Comparison of ENCODE assay signal across 19 cellular contexts in the genomic region with DNA sequence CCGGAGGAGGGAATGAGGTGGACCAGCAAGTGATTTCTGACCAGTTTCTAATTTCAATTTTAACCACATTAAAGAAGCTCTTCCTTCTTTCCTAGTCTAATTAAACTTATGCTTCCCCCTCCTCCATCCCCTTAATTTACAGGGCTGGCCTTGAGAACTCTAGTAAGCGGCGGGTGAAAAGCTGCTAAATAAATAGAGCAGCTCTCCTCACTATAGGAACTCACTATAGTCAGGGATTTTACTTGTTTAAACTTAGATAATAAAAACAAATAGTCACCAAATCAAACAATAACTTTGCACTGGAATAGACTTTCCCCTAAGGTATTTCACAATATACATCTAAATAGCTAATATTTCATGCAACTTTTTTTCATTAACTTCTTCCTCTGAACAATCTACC.
DNase-seq lines count a peak whose midpoint lies in the region; ATAC-seq and TF ChIP-seq lines count a peak whose summit lies in the region.
"Had no signal": no experiment of that assay in that cellular context is flagged by ENCODE, and none has a peak within 500 bp of the region (broad histone marks: within the 10 kb centered on the region; RNA-seq: fewer than 3 reads in every experiment).

No MANE protein-coding gene starts in this region.

- ATAC-seq in HG03457 (IDR thresholded peaks at IDR 0.05; ENCODE audit: unreplicated experiment) = no peak
- ATAC-seq in natural killer cell treated with Interleukin-12 subunit alpha and Interleukin-12 subunit beta and Interleukin-15 and Interleukin-18, amount 100 ng/mL, for 72 hours = no peak

- H3K9me3 Mint-ChIP-seq in natural killer cell treated with Interleukin-12 subunit alpha and Interleukin-12 subunit beta and Interleukin-15 and Interleukin-18, amount 100 ng/mL, for 72 hours = peaks cover 11% of the 10 kb centered on the region

- no peaks in the 10 kb centered on the region for H3K79me2 ChIP-seq in hepatocyte

- DNase-seq in HuH-7 (ENCODE audit: low spot score) = peak; percentile 6
- peak; percentile 4 for DNase-seq in LoVo (ENCODE audit: low spot score)
- DNase-seq in SW480 (ENCODE audit: low spot score) = peak; percentile 2
- peak; percentile 5 for DNase-seq in hepatocyte (ENCODE audit: low spot score)
- no peak for DNase-seq in stimulated activated CD4-positive, alpha-beta T cell treated with anti-CD3 and anti-CD28 coated beads, Interleukin-2, amount 100 ng/mL, for 48 hours
- no peak for DNase-seq in HuH-7.5 (ENCODE audit: low spot score)
- no peak for DNase-seq in natural killer cell treated with Interleukin-12 subunit alpha and Interleukin-12 subunit beta and Interleukin-15 and Interleukin-18, amount 100 ng/mL, for 72 hours (ENCODE audit: low spot score)
- DNase-seq: Calu3; CD4-positive, alpha-beta T cell; COR-L47; DND-41; GM23248; H7; HCEC 1CT had no signal

- H3K27ac Mint-ChIP-seq in natural killer cell treated with Interleukin-12 subunit alpha and Interleukin-12 subunit beta and Interleukin-15 and Interleukin-18, amount 100 ng/mL, for 72 hours = no peak overlapping the region
- H3K27ac Mint-ChIP-seq: B cell; CD4-positive, alpha-beta T cell had no signal

- H3K4me1 ChIP-seq in hepatocyte (ENCODE audit: insufficient read depth) = no peaks in the 10 kb centered on the region
- H3K4me1 ChIP-seq: BLaER1 had no signal

- no peaks in the 10 kb centered on the region for H3K9me2 ChIP-seq in hepatocyte (replicated peaks; ENCODE audit: insufficient read depth)

- H3K27me3 Mint-ChIP-seq in natural killer cell treated with Interleukin-12 subunit alpha and Interleukin-12 subunit beta and Interleukin-15 and Interleukin-18, amount 100 ng/mL, for 72 hours = no peaks in the 10 kb centered on the region
- H3K27me3 Mint-ChIP-seq: B cell; CD4-positive, alpha-beta T cell had no signal

- no peaks in the 10 kb centered on the region for H3K36me3 ChIP-seq in hepatocyte (replicated peaks; ENCODE audit: insufficient read depth, low read depth)
- H3K36me3 ChIP-seq: BLaER1 had no signal

- no peak overlapping the region for H3K4me2 ChIP-seq in hepatocyte
- H3K4me2 ChIP-seq: BLaER1 had no signal

- no peaks in the 10 kb centered on the region for H3K4me1 Mint-ChIP-seq in natural killer cell treated with Interleukin-12 subunit alpha and Interleukin-12 subunit beta and Interleukin-15 and Interleukin-18, amount 100 ng/mL, for 72 hours (ENCODE audit: low read depth in 2 of 2)
- H3K4me1 Mint-ChIP-seq: B cell had no signal

- 51% methylated on average over 3 of the region's 3 CpGs for WGBS in hepatocyte (ENCODE audit: low lambda C conversion rate, missing lambda C conversion rate)

- H3K4me3 ChIP-seq in hepatocyte = no peak overlapping the region
- H3K4me3 ChIP-seq: BLaER1, GM23248 had no signal

- H3K27ac ChIP-seq in hepatocyte = no peak overlapping the region
- H3K27ac ChIP-seq: 22Rv1, BLaER1, C4-2B, GM23248 had no signal

- H4K20me1 ChIP-seq in hepatocyte (ENCODE audit: insufficient read depth, poor library complexity, severe bottlenecking) = no peaks in the 10 kb centered on the region
- H4K20me1 ChIP-seq: BLaER1 had no signal

- H3K4me3 Mint-ChIP-seq in natural killer cell treated with Interleukin-12 subunit alpha and Interleukin-12 subunit beta and Interleukin-15 and Interleukin-18, amount 100 ng/mL, for 72 hours = no peak overlapping the region
- H3K4me3 Mint-ChIP-seq: B cell; CD4-positive, alpha-beta T cell had no signal

- no peak for TF ChIP-seq CTCF in hepatocyte (IDR thresholded peaks at IDR 0.05; ENCODE audit: poor library complexity)

- H3K27me3 ChIP-seq in hepatocyte = no peaks in the 10 kb centered on the region
- H3K27me3 ChIP-seq: BLaER1 had no signal

- H3K9me3 ChIP-seq in hepatocyte (ENCODE audit: low read depth) = no peaks in the 10 kb centered on the region
- H3K9me3 ChIP-seq: BLaER1 had no signal

- no peak overlapping the region for H2AFZ ChIP-seq in hepatocyte
- H2AFZ ChIP-seq: GM23248 had no signal

- peaks cover 4% of the 10 kb centered on the region for H3K36me3 Mint-ChIP-seq in natural killer cell treated with Interleukin-12 subunit alpha and Interleukin-12 subunit beta and Interleukin-15 and Interleukin-18, amount 100 ng/mL, for 72 hours

Comparison
In these comparisons a context has a peak if more than half of its experiments do, and no peak if none do; other contexts are left out.
1. DNase-seq: peak in HuH-7 (single experiment), LoVo (single experiment), SW480 (single experiment) and hepatocyte (single experiment); none in stimulated activated CD4-positive, alpha-beta T cell treated with anti-CD3 and anti-CD28 coated beads, Interleukin-2, amount 100 ng/mL, for 48 hours (0 of 2), HuH-7.5 (single experiment) and natural killer cell treated with Interleukin-12 subunit alpha and Interleukin-12 subunit beta and Interleukin-15 and Interleukin-18, amount 100 ng/mL, for 72 hours (single experiment).